21 cellular contexts compared by ENCODE assay signal in genomic region chr4:4490816-4491215, GRCh38. TPM values are rescaled to one million over a fixed set of nuclear protein-coding genes. Genes with fewer than 3 reads are reported as not detected.
A peak's percentile ranks its signal among the peaks of the same experiment; 100 is the strongest.
DNase-seq lines count a peak whose midpoint lies in the region; ATAC-seq, FAIRE-seq and TF ChIP-seq lines count a peak whose summit lies in the region.
"Had no signal": no experiment of that assay in that cellular context is flagged by ENCODE, and none has a peak within 500 bp of the region (broad histone marks: within the 10 kb centered on the region; RNA-seq: fewer than 3 reads in every experiment).

No MANE protein-coding gene starts in this region.

- H3K9me3 ChIP-seq in BLaER1 (no peaks in the 10 kb centered on the region), OCI-LY1 (ENCODE audit: low read length) (no peaks in the 10 kb centered on the region), smooth muscle cell (replicated peaks; ENCODE audit: low read depth) (no peaks in the 10 kb centered on the region)

- no peak for DNase-seq in smooth muscle cell (lab: John Stamatoyannopoulos, UW; ENCODE audit: unreplicated experiment)
- DNase-seq in pons (ENCODE audit: low spot score): no peak
- no peak for DNase-seq in ecto neural progenitor cell (ENCODE audit: low spot score)
- DNase-seq: ACHN, AML-193, COR-L47, DMS153, EL, NCI-H1092, NCI-H146, NCI-H2081, NCI-H510A, NCI-H82, SIG-M5 had no signal

- FAIRE-seq in endometrium (lab: Jason Lieb, UNC): peak; percentile 63
- FAIRE-seq: K562 had no signal

- H3K4me3 ChIP-seq in BLaER1: no peak overlapping the region
- H3K4me3 ChIP-seq in OCI-LY1 (ENCODE audit: low read depth, low read length, poor library complexity, severe bottlenecking): no peak overlapping the region
- peak overlapping the region; percentile 3 for H3K4me3 ChIP-seq in smooth muscle cell
- H3K4me3 ChIP-seq: GM23338, K562 had no signal

- no peak for ATAC-seq in GM18861 (IDR thresholded peaks at IDR 0.05; ENCODE audit: unreplicated experiment)
- ATAC-seq: GM23338, HCT116, K562 had no signal

- H3K27ac ChIP-seq in BLaER1 (no peak overlapping the region), OCI-LY1 (ENCODE audit: low read depth, low read length, poor library complexity, severe bottlenecking) (no peak overlapping the region), smooth muscle cell (ENCODE audit: low read depth) (no peak overlapping the region)

- H3K36me3 ChIP-seq in BLaER1 (no peaks in the 10 kb centered on the region), OCI-LY1 (ENCODE audit: insufficient read depth, low read length) (no peaks in the 10 kb centered on the region), smooth muscle cell (ENCODE audit: low read depth) (no peaks in the 10 kb centered on the region)

- no peaks in the 10 kb centered on the region for H3K9me2 ChIP-seq in OCI-LY1 (ENCODE audit: low read depth, low read length)

- peaks cover 73% of the 10 kb centered on the region for H4K20me1 ChIP-seq in BLaER1
- no peaks in the 10 kb centered on the region for H4K20me1 ChIP-seq in OCI-LY1 (ENCODE audit: insufficient read depth, low read length)
- peaks cover 71% of the 10 kb centered on the region for H4K20me1 ChIP-seq in smooth muscle cell (ENCODE audit: low read depth)

- H3K27me3 ChIP-seq in BLaER1 (no peaks in the 10 kb centered on the region), OCI-LY1 (ENCODE audit: insufficient read depth, low read length) (no peaks in the 10 kb centered on the region), smooth muscle cell (ENCODE audit: low read depth) (no peaks in the 10 kb centered on the region)

- peaks cover 30% of the 10 kb centered on the region for H3K4me1 ChIP-seq in BLaER1
- peaks cover 45% of the 10 kb centered on the region for H3K4me1 ChIP-seq in OCI-LY1 (ENCODE audit: insufficient read depth, low read length, severe bottlenecking)
- peaks cover 4% of the 10 kb centered on the region for H3K4me1 ChIP-seq in smooth muscle cell (ENCODE audit: low read depth)

- H3F3A ChIP-seq in OCI-LY1 (ENCODE audit: insufficient read depth, low read length) (no peaks in the 10 kb centered on the region), smooth muscle cell (ENCODE audit: low read depth) (peaks cover 6% of the 10 kb centered on the region)

- H2AFZ ChIP-seq in OCI-LY1 (ENCODE audit: low read length) (no peak overlapping the region), smooth muscle cell (ENCODE audit: low read depth) (no peak overlapping the region)
- H2AFZ ChIP-seq: GM23338 had no signal

- 65% methylated on average over 5 of the region's 5 CpGs for WGBS in smooth muscle cell (ENCODE audit: low lambda C conversion rate)

- H3K4me2 ChIP-seq in BLaER1: peak overlapping the region; percentile 72
- H3K4me2 ChIP-seq in OCI-LY1 (ENCODE audit: low read length): peak overlapping the region; percentile 50; the same call in 1 of the 2 replicates
- no peak overlapping the region for H3K4me2 ChIP-seq in smooth muscle cell
- H3K4me2 ChIP-seq: GM23338 had no signal

- TF ChIP-seq CTCF in OCI-LY1 (IDR thresholded peaks at IDR 0.05; ENCODE audit: low read length) (no peak), smooth muscle cell (IDR thresholded peaks at IDR 0.05; ENCODE audit: borderline replicate concordance, insufficient read depth, poor library complexity, severe bottlenecking) (no peak)

- H3K9ac ChIP-seq in BLaER1: no peak overlapping the region
- H3K9ac ChIP-seq in OCI-LY1 (ENCODE audit: low read length): no peak overlapping the region
- H3K9ac ChIP-seq in smooth muscle cell (ENCODE audit: low read depth): no peak overlapping the region

- H3K79me2 ChIP-seq in OCI-LY1 (ENCODE audit: insufficient read depth, low read length): no peaks in the 10 kb centered on the region
- peaks cover 31% of the 10 kb centered on the region for H3K79me2 ChIP-seq in smooth muscle cell (ENCODE audit: low read depth)

RNA-seq across cellular contexts. Expression of gene STX18, which starts 51.0 kb away (rescaled TPM):
- 17.7 and 26.0 TPM in 2 replicates for total RNA-seq in smooth muscle cell
- 23.3 and 26.6 TPM in 2 replicates for polyA plus RNA-seq in smooth muscle cell
